8 cellular contexts compared by ENCODE assay signal in the genomic region with DNA sequence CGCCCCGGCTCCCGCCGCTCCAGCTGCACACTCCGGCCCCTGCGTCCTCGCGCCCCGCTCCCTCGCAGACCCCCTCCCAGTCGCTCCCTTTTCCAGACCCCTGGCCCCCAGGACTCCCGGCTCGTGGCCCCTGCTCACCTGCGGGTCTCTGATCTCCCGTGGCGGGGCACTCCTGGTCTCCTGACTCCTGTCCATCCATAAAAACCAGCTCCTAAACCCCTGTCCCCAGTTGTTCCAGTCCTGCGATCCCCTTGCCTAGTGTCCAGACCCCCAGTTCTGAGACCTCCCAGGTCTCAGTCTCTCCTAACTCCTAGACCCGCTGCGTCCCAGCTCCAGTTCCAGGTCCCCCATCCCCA. TPM values are rescaled to one million over a fixed set of nuclear protein-coding genes. Genes with fewer than 3 reads are reported as not detected.
A peak's percentile ranks its signal among the peaks of the same experiment; 100 is the strongest.
DNase-seq lines count a peak whose midpoint lies in the region; ATAC-seq, FAIRE-seq and TF ChIP-seq lines count a peak whose summit lies in the region.

No MANE protein-coding gene starts in this region.

- H3K36me3 ChIP-seq in DND-41 (ENCODE audit: insufficient read depth, low read length) (no peaks in the 10 kb centered on the region; the same call in 1 of the 2 replicates), bronchial epithelial cell (ENCODE audit: control insufficient read depth, insufficient read depth, low read length) (no peaks in the 10 kb centered on the region), mucosa of rectum (ENCODE audit: control insufficient read depth in 2 of 2, insufficient read depth in 2 of 2, low read length in 2 of 2) (no peaks in the 10 kb centered on the region)

- H3K27me3 ChIP-seq in DND-41 (ENCODE audit: insufficient read depth, low read length, poor library complexity), result no peaks in the 10 kb centered on the region
- no peaks in the 10 kb centered on the region for H3K27me3 ChIP-seq in bronchial epithelial cell (ENCODE audit: control insufficient read depth, insufficient read depth, low read length)
- no peaks in the 10 kb centered on the region for H3K27me3 ChIP-seq in mucosa of rectum (ENCODE audit: control insufficient read depth in 2 of 2, insufficient read depth in 2 of 2, low read length in 2 of 2)

- H3K4me1 ChIP-seq in DND-41 (ENCODE audit: insufficient read depth, low read length) (peaks cover 27% of the 10 kb centered on the region), mucosa of rectum (ENCODE audit: control insufficient read depth in 2 of 2, insufficient read depth in 2 of 2, low read length in 2 of 2) (peaks cover 12 to 13% of the 10 kb centered on the region in 2 donors)

- ATAC-seq in DND-41 (ENCODE audit: insufficient read depth, low read depth), result peak; percentile 30; the same call in 2 of the 3 replicates
- ATAC-seq in HG03520 (IDR thresholded peaks at IDR 0.05; ENCODE audit: unreplicated experiment), result peak; percentile 5
- no peak for ATAC-seq in HG02938 (IDR thresholded peaks at IDR 0.05; ENCODE audit: unreplicated experiment)
- no peak for ATAC-seq in GM18873 (IDR thresholded peaks at IDR 0.05; ENCODE audit: low FRiP score, unreplicated experiment)

- no peak for FAIRE-seq in bronchial epithelial cell (lab: Jason Lieb, UNC)

- H3K9me3 ChIP-seq in DND-41 (ENCODE audit: insufficient read depth, low read length, severe bottlenecking) (no peaks in the 10 kb centered on the region), mucosa of rectum (ENCODE audit: control insufficient read depth in 2 of 2, low read length in 2 of 2) (no peaks in the 10 kb centered on the region)

- DNase-seq in DND-41, result no peak
- no peak for DNase-seq in bronchial epithelial cell (ENCODE audit: low read depth)
- no peak for DNase-seq in NCI-H1436 (lab: John Stamatoyannopoulos, UW)
- no peak for DNase-seq in NCI-H2029 treated with DMSO at 0.1 percent for 48 hours (lab: John Stamatoyannopoulos, UW)

- peak overlapping the region; percentile 77 for H3K27ac ChIP-seq in DND-41 (ENCODE audit: low read length)
- H3K27ac ChIP-seq in mucosa of rectum (ENCODE audit: low read depth in 2 of 2, low read length in 2 of 2), result peak overlapping the region; percentile 64 to 65

- H3K79me2 ChIP-seq in DND-41 (ENCODE audit: insufficient read depth, low read length), result peaks cover 32% of the 10 kb centered on the region

- peak overlapping the region; percentile 100 for H2AFZ ChIP-seq in DND-41 (ENCODE audit: low read depth, low read length)

- H3K9ac ChIP-seq in DND-41 (ENCODE audit: low read depth, low read length), result peak overlapping the region; percentile 92
- H3K9ac ChIP-seq in mucosa of rectum (ENCODE audit: low read depth in 1 of 2, low read length in 2 of 2), result peak overlapping the region; percentile 76 to 89

- no peaks in the 10 kb centered on the region for H4K20me1 ChIP-seq in DND-41 (ENCODE audit: insufficient read depth, low read length)

- peak overlapping the region; percentile 86 for H3K4me2 ChIP-seq in DND-41 (ENCODE audit: insufficient read depth, low read length)

- no peak for TF ChIP-seq CTCF in DND-41 (IDR thresholded peaks at IDR 0.05; ENCODE audit: borderline replicate concordance, extremely low read depth, low read length, poor library complexity, severe bottlenecking)
- no peak for TF ChIP-seq CTCF in bronchial epithelial cell (IDR thresholded peaks at IDR 0.05; ENCODE audit: insufficient read depth, low read length, severe bottlenecking)

- H3K4me3 ChIP-seq in DND-41 (ENCODE audit: low read depth in 1 of 2, low read length in 2 of 2) (peak overlapping the region; percentile 97 to 100), bronchial epithelial cell (ENCODE audit: low read depth, low read length) (peak overlapping the region; percentile 57), mucosa of rectum (ENCODE audit: low read length in 2 of 2) (peak overlapping the region; percentile 83 to 84)

RNA-seq across cellular contexts. Expression of gene SNX29, which starts 0.3 kb away (rescaled TPM):
- 6.6 and 10.9 TPM in 2 replicates for total RNA-seq in bronchial epithelial cell

RNA-seq across cellular contexts. Expression of gene TNFRSF17, which starts 11.8 kb away (rescaled TPM):
- total RNA-seq in bronchial epithelial cell, result not detected in 2 replicates

RNA-seq across cellular contexts. Expression of gene NPIPB2, which starts 35.0 kb away (rescaled TPM):
- 3.2 and 4.5 TPM in 2 replicates for total RNA-seq in bronchial epithelial cell

Comparison
In these comparisons a context has a peak if more than half of its experiments do, and no peak if none do; other contexts are left out.
1. ATAC-seq: peak in DND-41 (single experiment) and HG03520 (single experiment); none in HG02938 (single experiment) and GM18873 (single experiment).
2. Peak in every context shown above with its lines, with median percentiles within 50 percentile points of each other: H3K4me3 ChIP-seq.